In genomic region chr16:81008151-81008789, GRCh38 we compare ENCODE assay signal across 8 cellular contexts. TPM values are rescaled to one million over a fixed set of nuclear protein-coding genes. Genes with fewer than 3 reads are reported as not detected.
DNase-seq lines count a peak whose midpoint lies in the region; ATAC-seq, FAIRE-seq and TF ChIP-seq lines count a peak whose summit lies in the region.

No MANE protein-coding gene starts in this region.

- H3K9me3 Mint-ChIP-seq in activated CD4-positive, alpha-beta memory T cell treated with anti-CD3 and anti-CD28 coated beads, Interleukin-2, amount 10 ng/mL, durations not matched to agents 7 days and 5 days = no peaks in the 10 kb centered on the region

- H4K20me1 ChIP-seq in HCT116 (ENCODE audit: insufficient read depth) = peaks cover 21% of the 10 kb centered on the region; the same call in 1 of the 2 replicates

- no peak for TF ChIP-seq POLR2A in HCT116 (IDR thresholded peaks at IDR 0.05; ENCODE audit: borderline replicate concordance, extremely low read depth, insufficient read depth, insufficient read length)

- H3K9me3 ChIP-seq in HCT116 (ENCODE audit: control insufficient read depth in 1 of 2, insufficient read depth in 1 of 2, low read depth in 1 of 2, low read length in 2 of 2) = no peaks in the 10 kb centered on the region
- H3K9me3 ChIP-seq in iPS DF 6.9 (ENCODE audit: control insufficient read depth, insufficient read depth, low read length) = no peaks in the 10 kb centered on the region
- no peaks in the 10 kb centered on the region for H3K9me3 ChIP-seq in small intestine (ENCODE audit: control insufficient read depth, low read depth)

- H3K79me2 ChIP-seq in HCT116 (ENCODE audit: insufficient read depth, low read length) = peaks cover 88% of the 10 kb centered on the region

- DNase-seq in HCT116 (ENCODE audit: low read depth, low spot score) (no peak), iPS DF 6.9 (ENCODE audit: low read depth, low spot score) (no peak), small intestine (no peak), hypothalamus (lab: John Stamatoyannopoulos, UW) (no peak)
- no peak for DNase-seq in activated CD4-positive, alpha-beta memory T cell treated with anti-CD3 and anti-CD28 coated beads, Interleukin-2, amount 10 ng/mL, durations not matched to agents 7 days and 5 days

- H3K4me3 Mint-ChIP-seq in activated CD4-positive, alpha-beta memory T cell treated with anti-CD3 and anti-CD28 coated beads, Interleukin-2, amount 10 ng/mL, durations not matched to agents 7 days and 5 days = peak overlapping the region; percentile 95

- peaks cover 49% of the 10 kb centered on the region for H3K36me3 Mint-ChIP-seq in activated CD4-positive, alpha-beta memory T cell treated with anti-CD3 and anti-CD28 coated beads, Interleukin-2, amount 10 ng/mL, durations not matched to agents 7 days and 5 days (ENCODE audit: low read depth)

- no TSS peak for BruUV-seq in HCT116 (replicated peaks; lab: Mats Ljungman, UMichigan)

- peak overlapping the region; percentile 53 to 93 for H3K4me3 ChIP-seq in HCT116 (replicated peaks in 1 of 2; ENCODE audit: low read depth in 1 of 2, low read length in 2 of 2)
- peak overlapping the region; percentile 83; the same call in 1 of the 2 replicates for H3K4me3 ChIP-seq in iPS DF 6.9 (ENCODE audit: low read length)
- peak overlapping the region; percentile 17 to 81 for H3K4me3 ChIP-seq in small intestine (ENCODE audit: low read depth in 1 of 2, low read length in 2 of 2)

- H3K4me1 ChIP-seq in HCT116 (ENCODE audit: control insufficient read depth in 1 of 2, insufficient read depth in 2 of 2, low read length in 2 of 2) (peaks cover 16 to 26% of the 10 kb centered on the region in 2 experiments), iPS DF 6.9 (ENCODE audit: control insufficient read depth, insufficient read depth, low read length) (peaks cover 2% of the 10 kb centered on the region; the same call in 1 of the 2 replicates), small intestine (ENCODE audit: control insufficient read depth in 2 of 2, insufficient read depth in 1 of 2, low read depth in 1 of 2, low read length in 1 of 2) (peaks cover 0 to 11% of the 10 kb centered on the region in 2 donors)

- no peaks in the 10 kb centered on the region for H3K27me3 ChIP-seq in HCT116 (ENCODE audit: insufficient read depth, low read length)
- no peaks in the 10 kb centered on the region for H3K27me3 ChIP-seq in iPS DF 6.9 (ENCODE audit: control insufficient read depth, insufficient read depth, low read length)
- no peaks in the 10 kb centered on the region for H3K27me3 ChIP-seq in small intestine (ENCODE audit: control insufficient read depth in 2 of 2, insufficient read depth in 2 of 2, low read length in 2 of 2)

- peak overlapping the region; percentile 95 for H3K9ac ChIP-seq in HCT116 (ENCODE audit: low read length)

- H3K27me3 Mint-ChIP-seq in activated CD4-positive, alpha-beta memory T cell treated with anti-CD3 and anti-CD28 coated beads, Interleukin-2, amount 10 ng/mL, durations not matched to agents 7 days and 5 days = no peaks in the 10 kb centered on the region

- RAD21 ChIA-PET in HCT116 (lab: Charles Lee; ENCODE audit: low non-redundant PET in 1 of 2, low total read pairs in 2 of 2, uncharacterized antibody in 2 of 2, unreplicated experiment in 2 of 2) = no interaction called here

- ATAC-seq in HCT116 (no peak), HG02973 (IDR thresholded peaks at IDR 0.05; ENCODE audit: unreplicated experiment) (no peak), esophagus mucosa (no peak), GM21360 (IDR thresholded peaks at IDR 0.05; ENCODE audit: unreplicated experiment) (no peak)

- H3K27ac ChIP-seq in HCT116 (ENCODE audit: low read depth, low read length) = peak overlapping the region; percentile 97
- no peak overlapping the region for H3K27ac ChIP-seq in iPS DF 6.9 (ENCODE audit: low read length)
- peak overlapping the region; percentile 88 to 97 for H3K27ac ChIP-seq in small intestine (ENCODE audit: low read depth in 1 of 2, low read length in 1 of 2)

- no peaks in the 10 kb centered on the region for H3K9me2 ChIP-seq in HCT116 (ENCODE audit: insufficient read depth)

- H2AFZ ChIP-seq in HCT116 (ENCODE audit: low read depth, low read length, poor library complexity, severe bottlenecking) = no peak overlapping the region

- WGBS in iPS DF 6.9 (ENCODE audit: insufficient coverage, insufficient read length) = no CpG with 5 or more reads among the region's 28 CpGs
- 59 to 70% (median 62%) methylated on average over 28 of the region's 28 CpGs for WGBS in small intestine, 3 donors

- H3K4me1 Mint-ChIP-seq in activated CD4-positive, alpha-beta memory T cell treated with anti-CD3 and anti-CD28 coated beads, Interleukin-2, amount 10 ng/mL, durations not matched to agents 7 days and 5 days = peaks cover 51% of the 10 kb centered on the region

- intact Hi-C loops in HCT116 (cut with micrococcal nuclease) = loop anchor here (5.0 to 10.0 kb wide), 2 partner anchors 134 to 187 kb away; no protein-coding TSS in a partner anchor

- POLR2A ChIA-PET in HCT116 (lab: Charles Lee) = no interaction called here
- POLR2A ChIA-PET in activated CD4-positive, alpha-beta memory T cell treated with anti-CD3 and anti-CD28 coated beads, Interleukin-2, amount 10 ng/mL, durations not matched to agents 7 days and 5 days (lab: Charles Lee) = interaction anchor here (1.6 kb wide), 2 partner anchors 11 to 28 kb away, joined by 5 to 9 read pairs; partner anchors contain the start of gene ATMIN

- peak overlapping the region; percentile 100 for H3K27ac Mint-ChIP-seq in activated CD4-positive, alpha-beta memory T cell treated with anti-CD3 and anti-CD28 coated beads, Interleukin-2, amount 10 ng/mL, durations not matched to agents 7 days and 5 days

- no peak for TF ChIP-seq CTCF in HCT116 (IDR thresholded peaks at IDR 0.05 in 2 of 3, conservative IDR thresholded peaks at IDR 0.05 in 1 of 3; ENCODE audit: borderline replicate concordance in 1 of 3, insufficient read depth in 1 of 3, low read depth in 2 of 3, low read length in 2 of 3)

- CTCF ChIA-PET in HCT116 (lab: Charles Lee) = no interaction called here
- CTCF ChIA-PET in activated CD4-positive, alpha-beta memory T cell treated with anti-CD3 and anti-CD28 coated beads, Interleukin-2, amount 10 ng/mL, durations not matched to agents 7 days and 5 days (lab: Charles Lee) = interaction anchor here (0.6 to 2.7 kb wide), 4 partner anchors 11 to 233 kb away, joined by 3 to 9 read pairs (median 6); partner anchors contain the start of gene ATMIN

- peak overlapping the region; percentile 83 for H3K4me2 ChIP-seq in HCT116 (ENCODE audit: low read length)

- no peak for TF ChIP-seq RAD21 in HCT116 (IDR thresholded peaks at IDR 0.05; ENCODE audit: low read depth)

- FAIRE-seq in small intestine (lab: Jason Lieb, UNC) = no peak

- H3K36me3 ChIP-seq in HCT116 (ENCODE audit: control insufficient read depth in 1 of 2, insufficient read depth in 2 of 2, low read length in 2 of 2) (peaks cover 8 to 14% of the 10 kb centered on the region in 2 experiments; a peak in 3 of 4 replicates), iPS DF 6.9 (ENCODE audit: control insufficient read depth, insufficient read depth, low read length) (peaks cover 4% of the 10 kb centered on the region; the same call in 1 of the 2 replicates), small intestine (ENCODE audit: control insufficient read depth in 2 of 2, insufficient read depth in 2 of 2, low read length in 2 of 2) (no peaks in the 10 kb centered on the region)

TF ChIP-seq in HCT116, 20 proteins besides CTCF, POLR2A, EP300 and RAD21 (continues in another document):
- TF ChIP-seq REST (IDR thresholded peaks at IDR 0.05; ENCODE audit: low read depth) (no peak), SRF (IDR thresholded peaks at IDR 0.05; ENCODE audit: low read depth) (no peak), SIN3A (IDR thresholded peaks at IDR 0.05; ENCODE audit: low read depth) (no peak), EZH2 (IDR thresholded peaks at IDR 0.05) (no peak), CEBPB (IDR thresholded peaks at IDR 0.05; ENCODE audit: low read depth) (no peak), JUND (IDR thresholded peaks at IDR 0.05) (no peak)

RNA-seq across cellular contexts. Expression of gene CENPN, which starts 1.3 kb away (rescaled TPM):
- total RNA-seq in HCT116 (2021; ENCODE audit: unreplicated experiment) (76.7 TPM), esophagus mucosa (17.6 TPM)
- polyA plus RNA-seq in HCT116 (2012) = 43.1 and 72.3 TPM in 2 replicates
- 10 to 100 TPM; 62.2 to 66.9 TPM for total RNA-seq in activated CD4-positive, alpha-beta memory T cell treated with anti-CD3 and anti-CD28 coated beads, Interleukin-2, amount 10 ng/mL, durations not matched to agents 7 days and 5 days
- polyA plus RNA-seq in small intestine = 10 to 100 TPM in 1 of 3 donors, 1 to 10 TPM in 2; 5.8 to 22.9 (median 6.2) TPM

RNA-seq across cellular contexts. Expression of gene CMC2, which starts 1.6 kb away (rescaled TPM):
- 119 TPM for total RNA-seq in HCT116 (2021; ENCODE audit: unreplicated experiment)
- polyA plus RNA-seq in HCT116 (2012) = 168 and 188 TPM in 2 replicates
- total RNA-seq in activated CD4-positive, alpha-beta memory T cell treated with anti-CD3 and anti-CD28 coated beads, Interleukin-2, amount 10 ng/mL, durations not matched to agents 7 days and 5 days = 10 to 100 TPM; 90.7 to 99.9 TPM
- polyA plus RNA-seq in small intestine = 100 to 1,000 TPM; 121 to 140 (median 129) TPM
- total RNA-seq in esophagus mucosa = 36.3 TPM

RNA-seq across cellular contexts. Expression of gene ATMIN, which starts 27.4 kb away (rescaled TPM):
- 46.7 TPM for total RNA-seq in HCT116 (2021; ENCODE audit: unreplicated experiment)
- polyA plus RNA-seq in HCT116 (2012) = 18.0 and 23.2 TPM in 2 replicates
- 10 to 100 TPM; 29.6 to 33.8 TPM for total RNA-seq in activated CD4-positive, alpha-beta memory T cell treated with anti-CD3 and anti-CD28 coated beads, Interleukin-2, amount 10 ng/mL, durations not matched to agents 7 days and 5 days
- polyA plus RNA-seq in small intestine = 10 to 100 TPM; 13.5 to 17.4 (median 13.8) TPM
- 30.1 TPM for total RNA-seq in esophagus mucosa
